Comparison of ENCODE assay signal across 12 cellular contexts in the genomic region with DNA sequence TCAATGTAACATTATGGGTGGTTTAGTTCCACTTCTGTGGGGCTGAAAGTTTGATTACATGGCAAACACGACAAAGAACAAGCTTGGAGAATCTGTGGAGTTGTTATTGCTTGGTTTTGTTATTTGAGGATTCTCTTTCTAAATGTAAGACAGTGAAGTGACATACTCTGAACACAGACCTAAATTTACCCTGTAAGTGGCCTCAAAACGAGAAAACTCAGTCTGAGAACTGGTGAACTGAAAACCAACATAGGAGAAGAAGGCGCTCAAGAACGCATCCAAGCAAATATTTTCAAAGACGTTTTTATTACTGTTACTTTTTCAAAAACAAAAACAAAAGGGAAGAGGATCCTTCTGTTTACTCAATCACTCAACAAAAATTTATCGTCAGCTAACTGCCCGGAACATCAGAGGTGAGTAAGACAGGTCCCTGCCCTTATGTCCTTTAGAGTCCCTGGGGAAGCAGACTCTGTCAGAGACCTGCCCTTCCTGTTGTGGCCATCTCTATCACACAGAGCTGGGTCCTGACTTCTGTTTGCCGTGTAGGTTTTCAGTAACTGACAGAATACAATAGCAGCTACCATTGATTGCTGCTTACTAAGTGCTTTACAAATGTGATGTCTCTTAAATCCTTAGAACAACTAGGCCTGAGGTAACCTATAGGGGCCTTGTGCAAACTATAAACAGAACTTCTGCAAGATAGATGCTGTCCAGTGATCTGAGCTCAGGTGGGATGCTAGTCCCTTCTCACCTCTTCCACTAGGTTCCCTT.
DNase-seq lines count a peak whose midpoint lies in the region; ATAC-seq, FAIRE-seq and TF ChIP-seq lines count a peak whose summit lies in the region.
"Had no signal": no experiment of that assay in that cellular context is flagged by ENCODE, and none has a peak within 500 bp of the region (broad histone marks: within the 10 kb centered on the region; RNA-seq: fewer than 3 reads in every experiment).

No MANE protein-coding gene starts in this region.

- no peaks in the 10 kb centered on the region for H3K27me3 Mint-ChIP-seq in osteocyte (ENCODE audit: unreplicated experiment)
- H3K27me3 Mint-ChIP-seq: activated naive CD8-positive, alpha-beta T cell; CD4-positive, CD25-positive, alpha-beta regulatory T cell had no signal

- H3K4me1 Mint-ChIP-seq in osteocyte (ENCODE audit: unreplicated experiment): peaks cover 11% of the 10 kb centered on the region

- intact Hi-C loops in pancreas (cut with DNase I): no loop called here

- H3K4me3 ChIP-seq in WERI-Rb-1 (ENCODE audit: low read depth, low read length) (no peak overlapping the region), pancreas (no peak overlapping the region)

- DNase-seq in GM12891 (ENCODE audit: insufficient read length, low spot score): no peak
- no peak for DNase-seq in epithelial cell of prostate (ENCODE audit: low read depth, low spot score)
- DNase-seq in WERI-Rb-1: no peak
- DNase-seq in osteocyte (ENCODE audit: extremely low spot score, unreplicated experiment): no peak
- no peak for DNase-seq in pancreas
- no peak for DNase-seq in activated CD8-positive, alpha-beta memory T cell treated with anti-CD3 and anti-CD28 coated beads, Interleukin-2, amount 50 U/mL, for 48 hours
- DNase-seq: CD4-positive, CD25-positive, alpha-beta regulatory T cell; NCI-H1105 treated with DMSO at 0.1 percent for 48 hours had no signal

- H3K9me3 ChIP-seq in WERI-Rb-1 (ENCODE audit: severe bottlenecking) (no peaks in the 10 kb centered on the region), pancreas (no peaks in the 10 kb centered on the region)

- H3K27ac Mint-ChIP-seq in osteocyte (ENCODE audit: unreplicated experiment): no peak overlapping the region
- H3K27ac Mint-ChIP-seq: CD4-positive, CD25-positive, alpha-beta regulatory T cell had no signal

- H3K36me3 ChIP-seq in WERI-Rb-1 (no peaks in the 10 kb centered on the region), pancreas (no peaks in the 10 kb centered on the region)

- H3K27me3 ChIP-seq in WERI-Rb-1 (ENCODE audit: insufficient read depth, low read depth, severe bottlenecking): no peaks in the 10 kb centered on the region
- no peaks in the 10 kb centered on the region for H3K27me3 ChIP-seq in pancreas

- TF ChIP-seq CTCF in WERI-Rb-1 (IDR thresholded peaks at IDR 0.05; ENCODE audit: low read depth, low read length): no peak
- TF ChIP-seq CTCF in osteocyte (IDR thresholded peaks at IDR 0.05): no peak
- TF ChIP-seq CTCF in pancreas (IDR thresholded peaks at IDR 0.05): no peak

- H3K27ac ChIP-seq in epithelial cell of prostate (peak overlapping the region; percentile 65), WERI-Rb-1 (no peak overlapping the region), pancreas (no peak overlapping the region)
- H3K27ac ChIP-seq: HL-60 had no signal

- peaks cover 1% of the 10 kb centered on the region for H3K36me3 Mint-ChIP-seq in osteocyte (ENCODE audit: unreplicated experiment)
- H3K36me3 Mint-ChIP-seq: activated naive CD8-positive, alpha-beta T cell; CD4-positive, CD25-positive, alpha-beta regulatory T cell had no signal

- 79 to 84% methylated on average over 8 of the region's 8 CpGs for WGBS in pancreas, 2 donors

- H3K9me3 Mint-ChIP-seq in osteocyte (ENCODE audit: unreplicated experiment): peaks cover 5% of the 10 kb centered on the region

- ATAC-seq in GM21515 (IDR thresholded peaks at IDR 0.05; ENCODE audit: unreplicated experiment) (peak; percentile 74), HG03354 (IDR thresholded peaks at IDR 0.05; ENCODE audit: poor library complexity, severe bottlenecking, unreplicated experiment) (peak; percentile 52), pancreas (no peak)

- TF ChIP-seq POLR2A in GM12891 (IDR thresholded peaks at IDR 0.05; ENCODE audit: low read depth, low read length): no peak

- FAIRE-seq in GM12891 (lab: Jason Lieb, UNC) (peak; percentile 55), pancreas (lab: Jason Lieb, UNC) (no peak)

- H3K4me3 Mint-ChIP-seq in osteocyte (ENCODE audit: unreplicated experiment): no peak overlapping the region
- H3K4me3 Mint-ChIP-seq: activated naive CD8-positive, alpha-beta T cell; CD4-positive, CD25-positive, alpha-beta regulatory T cell had no signal

- no peaks in the 10 kb centered on the region for H3K4me1 ChIP-seq in pancreas

TF ChIP-seq in GM12891, 5 proteins besides CTCF, POLR2A, EP300 and RAD21:
- no peak for TF ChIP-seq POU2F2 (IDR thresholded peaks at IDR 0.05; ENCODE audit: low read depth, low read length)
- no peak for TF ChIP-seq POLR2AphosphoS5 (IDR thresholded peaks at IDR 0.05; ENCODE audit: low read depth, low read length)
- TF ChIP-seq PAX5 (IDR thresholded peaks at IDR 0.05; ENCODE audit: insufficient read depth, low read length, severe bottlenecking): no peak
- no peak for TF ChIP-seq SPI1 (IDR thresholded peaks at IDR 0.05; ENCODE audit: low read depth, low read length)
- TF ChIP-seq TAF1 (IDR thresholded peaks at IDR 0.05; ENCODE audit: low read depth, low read length): no peak

Comparison
In these comparisons a context has a peak if more than half of its experiments do, and no peak if none do; other contexts are left out.
1. ATAC-seq: peak in GM21515 (single experiment) and HG03354 (single experiment); none in pancreas (0 of 4).